ENCODE assay signal across 7 cellular contexts in genomic region chr1:51873270-51873669, GRCh38. TPM values are rescaled to one million over a fixed set of nuclear protein-coding genes. Genes with fewer than 3 reads are reported as not detected.
DNase-seq lines count a peak whose midpoint lies in the region; ATAC-seq, FAIRE-seq and TF ChIP-seq lines count a peak whose summit lies in the region.
"Not testable (repeated sequence)": the region's sequence is repeated elsewhere in the genome, so short reads cannot be mapped to it uniquely, and the experiment has no call there.

No MANE protein-coding gene starts in this region.

- not testable (repeated sequence) for H3K27ac ChIP-seq in CD4-positive, CD25-positive, alpha-beta regulatory T cell (ENCODE audit: insufficient read depth, low read length, poor library complexity, severe bottlenecking); HEK293 (ENCODE audit: extremely low read depth, low read depth, low read length); GM12878 (ENCODE audit: control insufficient read depth, insufficient read depth); osteoblast (ENCODE audit: low read depth, low read length)
- H3K27ac ChIP-seq in MM.1S (ENCODE audit: low read length), result peak overlapping the region; percentile 82; the same call in 1 of the 2 replicates

- not testable (repeated sequence) for H3K9me2 ChIP-seq in MM.1S (replicated peaks; ENCODE audit: insufficient read depth, low read length)

- SMC1A ChIA-PET in GM12878 (lab: Charles Lee; ENCODE audit: uncharacterized antibody, unreplicated experiment), result not testable (repeated sequence)

- FAIRE-seq in GM12878 (lab: Jason Lieb, UNC), result not testable (repeated sequence)

- ATAC-seq in CD4-positive, CD25-positive, alpha-beta regulatory T cell (ENCODE audit: low read depth in 2 of 2); WTC11; GM12878: not testable (repeated sequence)

- H3F3A ChIP-seq in MM.1S (ENCODE audit: insufficient read depth, low read length), result peaks cover 39% of the 10 kb centered on the region

- in situ Hi-C loops in GM12878 (cut with MboI), result not testable (repeated sequence)

- 100% methylated on average over 1 of the region's 1 CpG for WGBS in GM12878 (ENCODE audit: insufficient coverage, insufficient replicate concordance, low lambda C conversion rate, missing lambda C conversion rate)

- H3K36me3 ChIP-seq in CD4-positive, CD25-positive, alpha-beta regulatory T cell (ENCODE audit: control insufficient read depth, insufficient read depth, low read length); HEK293 (ENCODE audit: control insufficient read depth in 2 of 2, insufficient read depth in 1 of 2, low read length in 2 of 2); MM.1S (replicated peaks; ENCODE audit: insufficient read depth, low read length); osteoblast (ENCODE audit: insufficient read depth, low read length): not testable (repeated sequence)
- peaks cover 0 to 11% of the 10 kb centered on the region in 2 experiments; a peak in 2 of 4 replicates for H3K36me3 ChIP-seq in GM12878 (ENCODE audit: control insufficient read depth in 2 of 2, insufficient read depth in 2 of 2, low read length in 1 of 2)

- not testable (repeated sequence) for TF ChIP-seq CTCF in HEK293 (tag by site-specific recombination; IDR thresholded peaks at IDR 0.05); MM.1S (IDR thresholded peaks at IDR 0.05; ENCODE audit: low read length); WTC11 (IDR thresholded peaks at IDR 0.05); GM12878 (IDR thresholded peaks at IDR 0.05 in 2 of 3, conservative IDR thresholded peaks at IDR 0.05 in 1 of 3; ENCODE audit: control insufficient read depth in 2 of 3, extremely low read depth in 1 of 3, insufficient read depth in 1 of 3, low read depth in 3 of 3, low read length in 3 of 3); osteoblast (IDR thresholded peaks at IDR 0.05; ENCODE audit: extremely low read depth, low read depth, low read length)

- TF ChIP-seq RAD21 in GM12878 (IDR thresholded peaks at IDR 0.05; ENCODE audit: insufficient read depth, low read depth, low read length), result not testable (repeated sequence)

- peak overlapping the region in 3 of 4 donors; percentile 37 to 48 (median 38) for H3K4me3 Mint-ChIP-seq in CD4-positive, CD25-positive, alpha-beta regulatory T cell
- not testable (repeated sequence) for H3K4me3 Mint-ChIP-seq in WTC11

- H2AFZ ChIP-seq in MM.1S (ENCODE audit: low read length); GM12878 (ENCODE audit: control insufficient read depth, low read depth, low read length); osteoblast (ENCODE audit: low read length): not testable (repeated sequence)

- not testable (repeated sequence) for DNase-seq in CD4-positive, CD25-positive, alpha-beta regulatory T cell; MM.1S; WTC11 (ENCODE audit: low spot score); GM12878 (ENCODE audit: low read depth, low spot score)
- DNase-seq in myocyte (ENCODE audit: low read depth) (peak; percentile 23), osteoblast (ENCODE audit: insufficient read length, low spot score, missing footprints) (peak; percentile 18)

- not testable (repeated sequence) for H3K9me3 Mint-ChIP-seq in CD4-positive, CD25-positive, alpha-beta regulatory T cell; WTC11

- POLR2A ChIA-PET in HEK293 (lab: Yijun Ruan, JAX); WTC11 (lab: Charles Lee): not testable (repeated sequence)
- POLR2A ChIA-PET in GM12878 (lab: Charles Lee), result interaction anchor here (1.1 kb wide), 1 partner anchor 9 kb away, joined by 3 read pairs; no protein-coding TSS in a partner anchor

- H3K27me3 ChIP-seq in CD4-positive, CD25-positive, alpha-beta regulatory T cell (ENCODE audit: control insufficient read depth, insufficient read depth, low read length); MM.1S (replicated peaks; ENCODE audit: insufficient read depth, low read length); GM12878 (replicated peaks in 1 of 2; ENCODE audit: control insufficient read depth in 2 of 2, insufficient read depth in 2 of 2, low read length in 1 of 2); osteoblast (ENCODE audit: insufficient read depth, low read length): not testable (repeated sequence)

- peak overlapping the region; percentile 35 for H3K4me3 ChIP-seq in CD4-positive, CD25-positive, alpha-beta regulatory T cell (ENCODE audit: low read depth, low read length)
- not testable (repeated sequence) for H3K4me3 ChIP-seq in HEK293 (ENCODE audit: low read depth, low read length); MM.1S (ENCODE audit: low read length); GM12878; osteoblast (ENCODE audit: insufficient read depth, low read length)

- peaks cover 90% of the 10 kb centered on the region for H3K79me2 ChIP-seq in MM.1S (ENCODE audit: low read length)
- peaks cover 74% of the 10 kb centered on the region for H3K79me2 ChIP-seq in GM12878 (ENCODE audit: control insufficient read depth, insufficient read depth, low read length)
- H3K79me2 ChIP-seq in osteoblast (ENCODE audit: insufficient read depth, low read length), result peaks cover 98% of the 10 kb centered on the region

- TF ChIP-seq POLR2A in GM12878 (IDR thresholded peaks at IDR 0.05; ENCODE audit: low read depth, low read length), result not testable (repeated sequence)

- H3K4me1 ChIP-seq in CD4-positive, CD25-positive, alpha-beta regulatory T cell (ENCODE audit: control insufficient read depth, insufficient read depth, low read length, poor library complexity, severe bottlenecking), result peaks cover 55% of the 10 kb centered on the region
- not testable (repeated sequence) for H3K4me1 ChIP-seq in HEK293 (ENCODE audit: control insufficient read depth, insufficient read depth, low read length); GM12878 (ENCODE audit: control insufficient read depth, insufficient read depth, low read length)
- H3K4me1 ChIP-seq in MM.1S (ENCODE audit: low read length) (peaks cover 37% of the 10 kb centered on the region), osteoblast (ENCODE audit: insufficient read depth, low read length) (peaks cover 18% of the 10 kb centered on the region)

- not testable (repeated sequence) for H3K27ac Mint-ChIP-seq in CD4-positive, CD25-positive, alpha-beta regulatory T cell
- H3K27ac Mint-ChIP-seq in WTC11, result peak overlapping the region; percentile 34; the same call in 1 of the 2 replicates

- H4K20me1 ChIP-seq in MM.1S (ENCODE audit: insufficient read depth, low read length); GM12878 (ENCODE audit: control insufficient read depth, insufficient read depth): not testable (repeated sequence)
- peaks cover 20% of the 10 kb centered on the region for H4K20me1 ChIP-seq in osteoblast (ENCODE audit: insufficient read depth, low read length)

- CTCF ChIA-PET in HEK293 (lab: Yijun Ruan, JAX); WTC11 (lab: Charles Lee); GM12878 (lab: Yijun Ruan, JAX): not testable (repeated sequence)

- RAD21 ChIA-PET in GM12878 (lab: Charles Lee; ENCODE audit: unreplicated experiment), result not testable (repeated sequence)

- not testable (repeated sequence) for H3K27me3 Mint-ChIP-seq in CD4-positive, CD25-positive, alpha-beta regulatory T cell; WTC11 (ENCODE audit: low read depth)

- H3K4me2 ChIP-seq in MM.1S (ENCODE audit: low read depth, low read length) (peak overlapping the region; percentile 83), GM12878 (ENCODE audit: control insufficient read depth, insufficient read depth) (peak overlapping the region; percentile 4; the same call in 1 of the 2 replicates)
- H3K4me2 ChIP-seq in osteoblast (ENCODE audit: insufficient read depth, low read length), result not testable (repeated sequence)

- peaks cover 34 to 66% (median 49%) of the 10 kb centered on the region in 4 donors for H3K4me1 Mint-ChIP-seq in CD4-positive, CD25-positive, alpha-beta regulatory T cell
- peaks cover 30% of the 10 kb centered on the region for H3K4me1 Mint-ChIP-seq in WTC11

- not testable (repeated sequence) for BruUV-seq in GM12878 (replicated peaks; lab: Mats Ljungman, UMichigan)

- not testable (repeated sequence) for H3K36me3 Mint-ChIP-seq in CD4-positive, CD25-positive, alpha-beta regulatory T cell; WTC11

- not testable (repeated sequence) for TF ChIP-seq EP300 in GM12878 (IDR thresholded peaks at IDR 0.05; ENCODE audit: borderline replicate concordance in 1 of 2, control insufficient read depth in 1 of 2, low read depth in 2 of 2, low read length in 2 of 2)

- intact Hi-C loops in GM12878 (cut with micrococcal nuclease; ENCODE audit: unreplicated experiment), result not testable (repeated sequence)

- peak overlapping the region; percentile 52; the same call in 1 of the 2 replicates for H3K9ac ChIP-seq in MM.1S (ENCODE audit: low read length)
- not testable (repeated sequence) for H3K9ac ChIP-seq in GM12878 (ENCODE audit: control insufficient read depth, insufficient read depth, low read length)

- not testable (repeated sequence) for H3K9me3 ChIP-seq in CD4-positive, CD25-positive, alpha-beta regulatory T cell (ENCODE audit: control insufficient read depth in 2 of 2, low read length in 2 of 2); HEK293 (ENCODE audit: control insufficient read depth, insufficient read depth, low read depth, low read length); MM.1S (replicated peaks; ENCODE audit: insufficient read depth, low read length); GM12878 (replicated peaks; ENCODE audit: control insufficient read depth, insufficient read depth, low read length); osteoblast (ENCODE audit: low read depth, low read length)

RNA-seq across cellular contexts. Expression of gene NRDC, which starts 5.3 kb away (rescaled TPM):
- 143 TPM for total RNA-seq in CD4-positive, CD25-positive, alpha-beta regulatory T cell
- 10 to 100 TPM; 62.4 to 77.3 (median 74.0) TPM for polyA plus RNA-seq in CD4-positive, CD25-positive, alpha-beta regulatory T cell
- total RNA-seq in WTC11 (2021) (172 to 201 TPM (median 179 TPM) in 3 replicates), GM12878 (2014; rRNA removed) (50.9 and 55.6 TPM in 2 replicates), GM12878 (2014; rRNA removed; fragmentation: Illumina TruSeq; extraction: Trizol) (65.5 and 67.8 TPM in 2 replicates), GM12878 (2021) (101 and 106 TPM in 2 replicates), myocyte (67.8 and 84.5 TPM in 2 replicates), osteoblast (81.4 and 90.5 TPM in 2 replicates)
- 98.0 and 101 TPM in 2 replicates for total RNA-seq in GM12878 (2013; cell fraction: nucleolus; rRNA removed)
- 52.9 TPM for polyA plus RNA-seq in GM12878 (2011; ENCODE audit: low read depth)
- polyA plus RNA-seq in GM12878 (2011; rRNA removed) (134 and 171 TPM in 2 replicates), GM12878 (2014; fragmentation: Illumina TruSeq; extraction: Trizol) (116 and 148 TPM in 2 replicates), GM12878 (2014; fragmentation: Nextera tagmentation; extraction: Ambion mirVana) (10 to 100 TPM; 50.1 to 59.3 TPM), GM12878 (2014; rRNA removed) (75.6 and 80.3 TPM in 2 replicates), GM12878 (2016; fragmentation: Nextera tagmentation; extraction: Ambion mirVana) (100 to 1,000 TPM; 121 to 123 TPM)
- 58.0 and 63.1 TPM in 2 replicates for polyA plus RNA-seq in GM12878 (2011; cell fraction: cytosol; rRNA removed)
- polyA plus RNA-seq in GM12878 (2011; cell fraction: nucleus; rRNA removed), result 155 and 174 TPM in 2 replicates
- polyA plus RNA-seq in GM12878 (2012), result 88.2 and 112 TPM in 2 replicates
- 96.6 and 133 TPM in 2 replicates for polyA minus RNA-seq in GM12878 (2011; rRNA and poly(A)+ RNA removed)
- 32.9 and 45.6 TPM in 2 replicates for polyA minus RNA-seq in GM12878 (2011; cell fraction: cytosol; rRNA and poly(A)+ RNA removed)
- 46.8 and 81.8 TPM in 2 replicates for polyA minus RNA-seq in GM12878 (2011; cell fraction: nucleus; rRNA and poly(A)+ RNA removed)
- polyA plus RNA-seq in myocyte (2012), result 102 TPM
